Comparison of ENCODE assay signal across 23 cellular contexts in genomic region chr3:147574622-147575021, GRCh38.
DNase-seq lines count a peak whose midpoint lies in the region; ATAC-seq and TF ChIP-seq lines count a peak whose summit lies in the region.
"Had no signal": no experiment of that assay in that cellular context is flagged by ENCODE, and none has a peak within 500 bp of the region (broad histone marks: within the 10 kb centered on the region; RNA-seq: fewer than 3 reads in every experiment).

No MANE protein-coding gene starts in this region.

- peak; percentile 19 for TF ChIP-seq RAD21 in neural cell (conservative IDR thresholded peaks at IDR 0.05)

- no peak overlapping the region for H3K9ac ChIP-seq in neural cell (ENCODE audit: low read length)

- ATAC-seq in GM19035 (IDR thresholded peaks at IDR 0.05; ENCODE audit: unreplicated experiment) = no peak
- ATAC-seq: CD8-positive, alpha-beta T cell; SK-N-SH treated with all-trans-retinoic acid at 6 μM for 48 hours had no signal

- H3K79me2 ChIP-seq in neural cell (replicated peaks; ENCODE audit: insufficient read depth, low read length) = no peaks in the 10 kb centered on the region

- H3F3A ChIP-seq in neural cell (ENCODE audit: insufficient read depth, low read length, poor library complexity, severe bottlenecking) = no peaks in the 10 kb centered on the region

- no peak overlapping the region for H2AFZ ChIP-seq in neural cell (ENCODE audit: low read depth, low read length)

- no peak for TF ChIP-seq CTCF in neural cell (IDR thresholded peaks at IDR 0.05; ENCODE audit: poor library complexity, severe bottlenecking)

- H3K4me3 ChIP-seq in neural cell (ENCODE audit: low read length) = peak overlapping the region; percentile 16
- H3K4me3 ChIP-seq: HAP-1, MG63 had no signal

- peak overlapping the region; percentile 23 for H3K4me2 ChIP-seq in neural cell (ENCODE audit: low read length)

- peak overlapping the region; percentile 69 for H3K27ac ChIP-seq in neural cell (ENCODE audit: low read length)

- no peaks in the 10 kb centered on the region for H4K20me1 ChIP-seq in neural cell (ENCODE audit: insufficient read depth)

- no peaks in the 10 kb centered on the region for H3K9me2 ChIP-seq in neural cell (ENCODE audit: insufficient read depth, low read length)

- peak; percentile 98 for TF ChIP-seq EP300 in neural cell (conservative IDR thresholded peaks at IDR 0.05; ENCODE audit: poor library complexity, severe bottlenecking)

- no peaks in the 10 kb centered on the region for H3K9me3 ChIP-seq in neural cell (ENCODE audit: low read length)
- H3K9me3 ChIP-seq: HAP-1, MG63 had no signal

- no peaks in the 10 kb centered on the region for H3K27me3 ChIP-seq in neural cell (ENCODE audit: insufficient read depth, low read depth, low read length)
- H3K27me3 ChIP-seq: MG63 had no signal

- peak; percentile 7 for DNase-seq in COR-L47 (lab: John Stamatoyannopoulos, UW)
- peak; percentile 41 for DNase-seq in LHCN-M2 (ENCODE audit: low read depth)
- peak; percentile 31 for DNase-seq in SK-MEL-5 (ENCODE audit: low read depth, low spot score)
- no peak for DNase-seq in KBM-7
- DNase-seq in cortex of kidney (lab: John Stamatoyannopoulos, UW) = no peak
- no peak for DNase-seq in NK-92 treated with Interleukin-12 subunit alpha and Interleukin-12 subunit beta, amount 100 ng/mL, for 24 hours (lab: John Stamatoyannopoulos, UW)
- DNase-seq: AML-193; C1 segment of cervical spinal cord; Calu3; CD8-positive, alpha-beta T cell; Kasumi-1; MG63; NCI-H1436; NCI-H187 treated with DMSO at 0.1 percent for 48 hours; NCI-H2107; NCI-H2227 treated with DMSO at 0.1 percent for 48 hours; NCI-H524; NCI-H774; Right ventricle myocardium superior had no signal

- in situ Hi-C loops in SK-MEL-5 (cut with HindIII; ENCODE audit: low pct_unique_long_range_greater_than_20kb, low sequenced_read_pairs) (no loop called here), KBM-7 (cut with MboI; ENCODE audit: low pct_unique_long_range_greater_than_20kb, low sequenced_read_pairs) (no loop called here)

- H3K36me3 ChIP-seq in neural cell (ENCODE audit: insufficient read depth, low read length) = no peaks in the 10 kb centered on the region
- H3K36me3 ChIP-seq: HAP-1, MG63 had no signal

TF ChIP-seq in neural cell, 6 proteins besides CTCF, POLR2A, EP300 and RAD21:
- peak; percentile 55 for TF ChIP-seq MXI1 (conservative IDR thresholded peaks at IDR 0.05; ENCODE audit: poor library complexity, severe bottlenecking)
- TF ChIP-seq TAF1 (IDR thresholded peaks at IDR 0.05; ENCODE audit: low read depth) = no peak
- TF ChIP-seq EZH2 (IDR thresholded peaks at IDR 0.05; ENCODE audit: borderline replicate concordance, insufficient read depth, low read length, poor library complexity, severe bottlenecking) = no peak
- TF ChIP-seq REST (IDR thresholded peaks at IDR 0.05; ENCODE audit: borderline replicate concordance) = peak; percentile 41
- peak; percentile 85 for TF ChIP-seq POLR2AphosphoS5 (IDR thresholded peaks at IDR 0.05)
- no peak for TF ChIP-seq SMC3 (conservative IDR thresholded peaks at IDR 0.05; ENCODE audit: poor library complexity)

Comparison
In these comparisons a context has a peak if more than half of its experiments do, and no peak if none do; other contexts are left out.
1. DNase-seq: peak in COR-L47 (single experiment), LHCN-M2 (single experiment) and SK-MEL-5 (single experiment); none in KBM-7 (single experiment), cortex of kidney (single experiment) and NK-92 treated with Interleukin-12 subunit alpha and Interleukin-12 subunit beta, amount 100 ng/mL, for 24 hours (single experiment).